ENCODE assay signal across 1 cellular context in genomic region chr4:174669278-174669677, GRCh38.
TF ChIP-seq lines count a peak whose summit lies in the region.

No MANE protein-coding gene starts in this region.

TF ChIP-seq in SK-N-SH, 30 proteins besides CTCF, POLR2A, EP300 and RAD21 (continued from another document):
- no peak for TF ChIP-seq ZBTB33 (IDR thresholded peaks at IDR 0.05; ENCODE audit: borderline replicate concordance, low read depth)
- TF ChIP-seq POLR2AphosphoS5 (IDR thresholded peaks at IDR 0.05; ENCODE audit: low read depth, low read length) = no peak
- no peak for TF ChIP-seq ELF1 (IDR thresholded peaks at IDR 0.05)
- TF ChIP-seq NRF1 (IDR thresholded peaks at IDR 0.05; ENCODE audit: low read depth, low read length) = no peak
TF ChIP-seq in SK-N-SH: peak in this region for 3.
